1 cellular context compared by ENCODE assay signal in genomic region chr15:65611888-65612615, GRCh38.
TF ChIP-seq lines count a peak whose summit lies in the region.

No MANE protein-coding gene starts in this region.

TF ChIP-seq in GM12878, 131 proteins besides CTCF, POLR2A, EP300 and RAD21:
- no peak for TF ChIP-seq SREBF1 (IDR thresholded peaks at IDR 0.05; ENCODE audit: low read length)
- no peak for TF ChIP-seq CBX5 (IDR thresholded peaks at IDR 0.05; ENCODE audit: low read depth)
- TF ChIP-seq ZNF592 (IDR thresholded peaks at IDR 0.05): no peak
- TF ChIP-seq YY1 (IDR thresholded peaks at IDR 0.05; ENCODE audit: low read depth, low read length): no peak
TF ChIP-seq in GM12878: peak in this region for 0.
